9 cellular contexts compared by ENCODE assay signal in genomic region chr6:29977425-29977727, GRCh38. TPM values are rescaled to one million over a fixed set of nuclear protein-coding genes. Genes with fewer than 3 reads are reported as not detected.
DNase-seq lines count a peak whose midpoint lies in the region; ATAC-seq and TF ChIP-seq lines count a peak whose summit lies in the region.
"Had no signal": no experiment of that assay in that cellular context is flagged by ENCODE, and none has a peak within 500 bp of the region (broad histone marks: within the 10 kb centered on the region; RNA-seq: fewer than 3 reads in every experiment).

No MANE protein-coding gene starts in this region.

- CTCF ChIA-PET in Calu3 (lab: Charles Lee) (no interaction called here), WTC11 (lab: Charles Lee) (interaction anchor here (0.9 to 1.5 kb wide), 2 partner anchors 125 to 129 kb away, joined by 3 to 7 read pairs; no protein-coding TSS in a partner anchor)

- H3K36me3 Mint-ChIP-seq in Calu3 (ENCODE audit: insufficient read depth, unreplicated experiment) (peaks cover 15% of the 10 kb centered on the region), WTC11 (peaks cover 2% of the 10 kb centered on the region; the same call in 1 of the 2 replicates), progenitor cell of endocrine pancreas (ENCODE audit: insufficient read depth) (no peaks in the 10 kb centered on the region)

- DNase-seq in Calu3: no peak
- no peak for DNase-seq in WTC11 (ENCODE audit: low spot score)
- DNase-seq in fibroblast of villous mesenchyme (ENCODE audit: low read depth): no peak
- DNase-seq in progenitor cell of endocrine pancreas (ENCODE audit: low spot score, unreplicated experiment): no peak
- no peak for DNase-seq in Kasumi-1 (lab: John Stamatoyannopoulos, UW)
- DNase-seq in AG08395 (ENCODE audit: low spot score): no peak
- no peak for DNase-seq in medulla oblongata (ENCODE audit: extremely low spot score)
- DNase-seq in iPS-NIHi11 (ENCODE audit: low spot score): no peak
- DNase-seq: activated CD4-positive, CD25-positive, alpha-beta regulatory T cell treated with anti-CD3 and anti-CD28 coated beads, Interleukin-2, amount 50 U/mL, for 72 hours had no signal

- TF ChIP-seq CTCF in Calu3 (IDR thresholded peaks at IDR 0.05; ENCODE audit: unreplicated experiment) (no peak), WTC11 (IDR thresholded peaks at IDR 0.05) (no peak), fibroblast of villous mesenchyme (IDR thresholded peaks at IDR 0.05; ENCODE audit: insufficient read depth, low read depth, low read length) (no peak), progenitor cell of endocrine pancreas (IDR thresholded peaks at IDR 0.05; ENCODE audit: unreplicated experiment) (no peak)

- H3K4me3 ChIP-seq in fibroblast of villous mesenchyme (ENCODE audit: low read depth, low read length): peak overlapping the region; percentile 66

- peak overlapping the region; percentile 17 for H3K27ac Mint-ChIP-seq in Calu3 (ENCODE audit: unreplicated experiment)
- H3K27ac Mint-ChIP-seq in WTC11: no peak overlapping the region
- H3K27ac Mint-ChIP-seq in progenitor cell of endocrine pancreas: peak overlapping the region; percentile 71

- H3K4me3 Mint-ChIP-seq in Calu3 (ENCODE audit: low read depth, unreplicated experiment): peak overlapping the region; percentile 85
- peak overlapping the region; percentile 79 for H3K4me3 Mint-ChIP-seq in WTC11
- H3K4me3 Mint-ChIP-seq in progenitor cell of endocrine pancreas (ENCODE audit: low read depth): peak overlapping the region; percentile 78

- H3K27me3 Mint-ChIP-seq in Calu3 (ENCODE audit: unreplicated experiment) (peaks cover 29% of the 10 kb centered on the region), WTC11 (ENCODE audit: low read depth) (peaks cover 78% of the 10 kb centered on the region), progenitor cell of endocrine pancreas (peaks cover 59% of the 10 kb centered on the region)

- POLR2A ChIA-PET in WTC11 (lab: Charles Lee): no interaction called here

- intact Hi-C loops in Calu3 (cut with micrococcal nuclease; ENCODE audit: unreplicated experiment): no loop called here

- peaks cover 22% of the 10 kb centered on the region for H3K4me1 Mint-ChIP-seq in Calu3 (ENCODE audit: low read depth, unreplicated experiment)
- H3K4me1 Mint-ChIP-seq in WTC11: peaks cover 30% of the 10 kb centered on the region
- peaks cover 13% of the 10 kb centered on the region for H3K4me1 Mint-ChIP-seq in progenitor cell of endocrine pancreas (ENCODE audit: low read depth)

- BruUV-seq in Calu3 (replicated peaks; lab: Mats Ljungman, UMichigan): TSS peak; percentile 68

- H3K9me3 Mint-ChIP-seq in Calu3 (ENCODE audit: low read depth, unreplicated experiment) (no peaks in the 10 kb centered on the region), WTC11 (no peaks in the 10 kb centered on the region), progenitor cell of endocrine pancreas (ENCODE audit: low read depth) (no peaks in the 10 kb centered on the region)

- ATAC-seq in WTC11: no peak

TF ChIP-seq in WTC11, 78 proteins besides CTCF, POLR2A, EP300 and RAD21 (continues in another document):
- no peak for TF ChIP-seq ZNF121 (CRISPR knock-in tag; IDR thresholded peaks at IDR 0.05)
- no peak for TF ChIP-seq ZNF671 (CRISPR knock-in tag; IDR thresholded peaks at IDR 0.05)
- no peak for TF ChIP-seq ATF1 (CRISPR knock-in tag; IDR thresholded peaks at IDR 0.05)
- no peak for TF ChIP-seq TEAD4 (CRISPR knock-in tag; IDR thresholded peaks at IDR 0.05)
- no peak for TF ChIP-seq ZBTB43 (CRISPR knock-in tag; IDR thresholded peaks at IDR 0.05)
- no peak for TF ChIP-seq RORB (CRISPR knock-in tag; IDR thresholded peaks at IDR 0.05)
- no peak for TF ChIP-seq HMGXB4 (CRISPR knock-in tag; IDR thresholded peaks at IDR 0.05)
- TF ChIP-seq TP53 (CRISPR knock-in tag; IDR thresholded peaks at IDR 0.05): no peak
- no peak for TF ChIP-seq TCF7 (CRISPR knock-in tag; IDR thresholded peaks at IDR 0.05; ENCODE audit: low read depth)
- TF ChIP-seq ZNF532 (CRISPR knock-in tag; IDR thresholded peaks at IDR 0.05; ENCODE audit: borderline replicate concordance): no peak
- TF ChIP-seq FOXP4 (CRISPR knock-in tag; IDR thresholded peaks at IDR 0.05): no peak
- no peak for TF ChIP-seq CREB1 (CRISPR knock-in tag; IDR thresholded peaks at IDR 0.05)
- no peak for TF ChIP-seq ZNF416 (CRISPR knock-in tag; IDR thresholded peaks at IDR 0.05)
- no peak for TF ChIP-seq MLX (CRISPR knock-in tag; IDR thresholded peaks at IDR 0.05)

RNA-seq across cellular contexts. Expression of gene HLA-A, which starts 35.0 kb away (rescaled TPM):
- total RNA-seq in Calu3 (2022): 451 and 963 TPM in 2 replicates
- 93.2 to 135 TPM (median 134 TPM) in 3 replicates for total RNA-seq in WTC11 (2021)
- total RNA-seq in fibroblast of villous mesenchyme: 325 and 421 TPM in 2 replicates
- 198 and 204 TPM in 2 replicates for total RNA-seq in progenitor cell of endocrine pancreas
